ENCODE assay signal across 8 cellular contexts in the genomic region with DNA sequence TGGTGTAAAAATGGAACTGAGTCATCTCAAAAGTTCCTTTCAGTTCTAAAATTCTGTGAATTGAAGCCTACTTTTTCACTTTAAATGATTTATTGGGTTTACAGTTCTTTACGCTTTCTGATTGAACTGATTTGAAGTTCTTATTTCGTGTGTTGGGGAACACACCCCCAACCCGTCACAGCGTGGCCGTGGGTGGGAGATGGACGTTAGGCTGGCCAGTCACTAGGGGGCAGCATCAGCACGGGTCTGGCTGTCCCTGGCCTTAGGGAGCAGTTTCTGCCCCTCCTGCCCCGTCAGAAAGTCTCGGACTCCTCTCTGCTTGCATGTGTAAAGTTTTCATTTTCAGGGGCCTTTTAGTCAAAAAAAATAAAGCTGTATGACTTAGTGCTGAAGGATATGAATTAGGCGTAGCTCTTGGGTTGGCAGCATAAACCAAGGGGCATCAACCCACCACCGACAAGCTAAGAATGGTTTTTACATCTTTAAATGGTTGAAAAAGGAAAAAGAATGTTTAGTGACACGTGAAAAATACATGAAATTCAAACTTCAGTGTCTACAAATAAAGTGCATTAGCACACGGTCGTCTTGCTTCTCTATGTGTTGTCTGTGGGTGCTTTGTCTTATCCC.
DNase-seq lines count a peak whose midpoint lies in the region; ATAC-seq and TF ChIP-seq lines count a peak whose summit lies in the region.

No MANE protein-coding gene starts in this region.

- peak; percentile 58 for ATAC-seq in GM19324 (IDR thresholded peaks at IDR 0.05; ENCODE audit: low FRiP score, unreplicated experiment)
- peak; percentile 38 for ATAC-seq in HG03469 (IDR thresholded peaks at IDR 0.05; ENCODE audit: unreplicated experiment)
- ATAC-seq in stimulated activated naive CD8-positive, alpha-beta T cell treated with anti-CD3 and anti-CD28 coated beads, Interleukin-15, amount 100 ng/mL, for 72 hours: peak; percentile 79

- H3K4me3 Mint-ChIP-seq in activated T-cell treated with anti-CD3 and anti-CD28 coated beads, Interleukin-2, amount 50 U/mL, for 24 hours: peak overlapping the region; percentile 18
- H3K4me3 Mint-ChIP-seq in nephron: peak overlapping the region in 1 of 3 experiments; percentile 14
- H3K4me3 Mint-ChIP-seq in stimulated activated naive CD8-positive, alpha-beta T cell treated with anti-CD3 and anti-CD28 coated beads, Interleukin-15, amount 100 ng/mL, for 72 hours: peak overlapping the region; percentile 44 to 49

- intact Hi-C loops in esophagus squamous epithelium (cut with DNase I): loop anchor here (10.0 kb wide), 1 partner anchor 399 kb away; no protein-coding TSS in a partner anchor

- H3K27me3 ChIP-seq in OCI-LY3 (ENCODE audit: low read depth, low read length) (peaks cover 40% of the 10 kb centered on the region), esophagus squamous epithelium (no peaks in the 10 kb centered on the region)

- peaks cover 37% of the 10 kb centered on the region for H3K36me3 Mint-ChIP-seq in activated T-cell treated with anti-CD3 and anti-CD28 coated beads, Interleukin-2, amount 50 U/mL, for 24 hours (ENCODE audit: low read depth)
- peaks cover 16% of the 10 kb centered on the region for H3K36me3 Mint-ChIP-seq in nephron (ENCODE audit: low read depth)

- DNase-seq in CD1c-positive myeloid dendritic cell (ENCODE audit: extremely low spot score) (peak; percentile 74), esophagus squamous epithelium (lab: John Stamatoyannopoulos, UW) (no peak)
- peak; percentile 87 for DNase-seq in activated T-cell treated with anti-CD3 and anti-CD28 coated beads, Interleukin-2, amount 50 U/mL, for 24 hours
- DNase-seq in stimulated activated naive CD8-positive, alpha-beta T cell treated with anti-CD3 and anti-CD28 coated beads, Interleukin-15, amount 100 ng/mL, for 72 hours: peak; percentile 78 to 87

- H3K4me1 ChIP-seq in OCI-LY3 (ENCODE audit: low read length) (peaks cover 51% of the 10 kb centered on the region), esophagus squamous epithelium (peaks cover 0 to 24% (median 9%) of the 10 kb centered on the region in 3 donors)

- H3K9me3 ChIP-seq in OCI-LY3 (ENCODE audit: insufficient read depth, low read length) (no peaks in the 10 kb centered on the region), esophagus squamous epithelium (no peaks in the 10 kb centered on the region)

- H3K9me3 Mint-ChIP-seq in activated T-cell treated with anti-CD3 and anti-CD28 coated beads, Interleukin-2, amount 50 U/mL, for 24 hours: no peaks in the 10 kb centered on the region
- no peaks in the 10 kb centered on the region for H3K9me3 Mint-ChIP-seq in nephron
- H3K9me3 Mint-ChIP-seq in stimulated activated naive CD8-positive, alpha-beta T cell treated with anti-CD3 and anti-CD28 coated beads, Interleukin-15, amount 100 ng/mL, for 72 hours: no peaks in the 10 kb centered on the region

- H4K20me1 ChIP-seq in OCI-LY3 (ENCODE audit: insufficient read depth, low read length): peaks cover 37% of the 10 kb centered on the region

- peak overlapping the region; percentile 5; the same call in 1 of the 2 replicates for H3K9ac ChIP-seq in OCI-LY3 (ENCODE audit: low read length)

- H3K4me2 ChIP-seq in OCI-LY3 (ENCODE audit: low read length): peak overlapping the region; percentile 82

- no peak for TF ChIP-seq POLR2A in esophagus squamous epithelium (IDR thresholded peaks at IDR 0.05)

- no peaks in the 10 kb centered on the region for H3K27me3 Mint-ChIP-seq in activated T-cell treated with anti-CD3 and anti-CD28 coated beads, Interleukin-2, amount 50 U/mL, for 24 hours
- peaks cover 14% of the 10 kb centered on the region for H3K27me3 Mint-ChIP-seq in nephron (ENCODE audit: low read depth)
- no peaks in the 10 kb centered on the region for H3K27me3 Mint-ChIP-seq in stimulated activated naive CD8-positive, alpha-beta T cell treated with anti-CD3 and anti-CD28 coated beads, Interleukin-15, amount 100 ng/mL, for 72 hours

- H3K79me2 ChIP-seq in OCI-LY3 (ENCODE audit: low read length): no peaks in the 10 kb centered on the region

- TF ChIP-seq CTCF in OCI-LY3 (IDR thresholded peaks at IDR 0.05; ENCODE audit: low read depth, low read length) (peak; percentile 100), esophagus squamous epithelium (IDR thresholded peaks at IDR 0.05) (peak; percentile 44 to 80 (median 70)), nephron (IDR thresholded peaks at IDR 0.05; ENCODE audit: unreplicated experiment in 3 of 3) (peak; percentile 82 to 88 (median 83))

- H3K36me3 ChIP-seq in OCI-LY3 (replicated peaks; ENCODE audit: low read depth, low read length) (peaks cover 6% of the 10 kb centered on the region), esophagus squamous epithelium (no peaks in the 10 kb centered on the region)

- peaks cover 49% of the 10 kb centered on the region for H3K4me1 Mint-ChIP-seq in activated T-cell treated with anti-CD3 and anti-CD28 coated beads, Interleukin-2, amount 50 U/mL, for 24 hours (ENCODE audit: low read depth)
- H3K4me1 Mint-ChIP-seq in nephron: peaks cover 11% of the 10 kb centered on the region
- H3K4me1 Mint-ChIP-seq in stimulated activated naive CD8-positive, alpha-beta T cell treated with anti-CD3 and anti-CD28 coated beads, Interleukin-15, amount 100 ng/mL, for 72 hours: peaks cover 42% of the 10 kb centered on the region

- 21 to 36% methylated on average over 10 to 13 of the region's 14 CpGs for WGBS in esophagus squamous epithelium, 2 donors

- H3K4me3 ChIP-seq in OCI-LY3 (ENCODE audit: low read length) (peak overlapping the region; percentile 68), esophagus squamous epithelium (peak overlapping the region in 1 of 4 donors; percentile 19)

- peak overlapping the region; percentile 92 for H3K27ac Mint-ChIP-seq in activated T-cell treated with anti-CD3 and anti-CD28 coated beads, Interleukin-2, amount 50 U/mL, for 24 hours
- H3K27ac Mint-ChIP-seq in nephron: no peak overlapping the region
- H3K27ac Mint-ChIP-seq in stimulated activated naive CD8-positive, alpha-beta T cell treated with anti-CD3 and anti-CD28 coated beads, Interleukin-15, amount 100 ng/mL, for 72 hours: peak overlapping the region in 1 of 2 donors; percentile 75

- no peak overlapping the region for H3K27ac ChIP-seq in OCI-LY3 (ENCODE audit: low read length)
- H3K27ac ChIP-seq in esophagus squamous epithelium: no peak overlapping the region

- no peak overlapping the region for H2AFZ ChIP-seq in OCI-LY3 (ENCODE audit: low read depth, low read length)
